In the genomic region with DNA sequence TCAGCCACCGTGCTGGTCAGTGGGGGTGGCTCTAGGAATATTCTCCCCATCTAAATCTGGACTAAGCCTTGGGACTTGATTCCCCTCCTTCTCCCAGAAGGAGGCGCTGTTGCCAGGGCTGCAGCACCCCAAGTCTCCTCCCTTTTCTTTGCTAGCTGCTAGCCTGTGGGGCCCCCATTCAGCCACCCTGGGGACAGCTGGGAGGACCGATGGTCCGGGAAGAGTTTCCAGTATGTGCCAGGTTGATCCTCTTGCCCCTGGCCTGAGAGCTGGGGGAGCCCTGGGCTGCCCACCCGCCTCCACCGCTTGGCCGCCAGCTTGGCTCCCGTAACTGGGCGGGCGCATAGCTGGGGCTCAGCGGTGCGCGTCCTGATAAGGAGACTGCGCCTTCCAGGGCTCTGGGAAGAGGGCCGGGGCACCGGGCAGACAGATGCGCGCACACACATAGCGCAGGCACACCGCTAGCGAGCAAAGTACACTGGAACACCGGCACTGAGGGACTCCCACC, we compare ENCODE assay signal across 9 cellular contexts. TPM values are rescaled to one million over a fixed set of nuclear protein-coding genes. Genes with fewer than 3 reads are reported as not detected.
DNase-seq lines count a peak whose midpoint lies in the region; TF ChIP-seq lines count a peak whose summit lies in the region.
"Had no signal": no experiment of that assay in that cellular context is flagged by ENCODE, and none has a peak within 500 bp of the region (broad histone marks: within the 10 kb centered on the region; RNA-seq: fewer than 3 reads in every experiment).

No MANE protein-coding gene starts in this region.

- peak overlapping the region; percentile 94 for H3K4me3 Mint-ChIP-seq in mesothelial cell of epicardium

- H3K4me1 Mint-ChIP-seq in mesothelial cell of epicardium = peaks cover 61% of the 10 kb centered on the region

- H3K4me1 ChIP-seq in A673 (ENCODE audit: insufficient read depth, low read length, poor library complexity, severe bottlenecking) = peaks cover 48% of the 10 kb centered on the region
- H3K4me1 ChIP-seq in colonic mucosa = peaks cover 7% of the 10 kb centered on the region

- H3K36me3 ChIP-seq in A673 (ENCODE audit: insufficient read depth, low read length, poor library complexity, severe bottlenecking) = peaks cover 8% of the 10 kb centered on the region
- H3K36me3 ChIP-seq in colonic mucosa = no peaks in the 10 kb centered on the region

- no peaks in the 10 kb centered on the region for H3K27me3 Mint-ChIP-seq in mesothelial cell of epicardium (ENCODE audit: low read depth)

- H3K9me3 Mint-ChIP-seq in mesothelial cell of epicardium = no peaks in the 10 kb centered on the region

- H3K27ac Mint-ChIP-seq in mesothelial cell of epicardium = peak overlapping the region; percentile 91

- POLR2A ChIA-PET in A673 (lab: Charles Lee; ENCODE audit: low non-redundant PET) = no interaction called here

- H3K27me3 ChIP-seq in A673 (replicated peaks; ENCODE audit: insufficient read depth, low read depth, low read length, poor library complexity) (no peaks in the 10 kb centered on the region), colonic mucosa (no peaks in the 10 kb centered on the region)

- intact Hi-C loops in A673 (cut with micrococcal nuclease; ENCODE audit: unreplicated experiment) = loop anchor here (2.0 kb wide), 1 partner anchor 69 kb away; no protein-coding TSS in a partner anchor
- intact Hi-C loops in colonic mucosa (cut with DNase I) = loop anchor here (5.0 kb wide), 1 partner anchor 61 kb away; no protein-coding TSS in a partner anchor

- H3K4me3 ChIP-seq in A673 (ENCODE audit: low read depth, low read length, poor library complexity, severe bottlenecking) (peak overlapping the region; percentile 63), colonic mucosa (no peak overlapping the region)

- peak; percentile 64 for TF ChIP-seq CTCF in A673 (conservative IDR thresholded peaks at IDR 0.05; ENCODE audit: low read depth, low read length)
- TF ChIP-seq CTCF in colonic mucosa (IDR thresholded peaks at IDR 0.05) = peak; percentile 10
- TF ChIP-seq CTCF in mesothelial cell of epicardium (IDR thresholded peaks at IDR 0.05; ENCODE audit: unreplicated experiment) = peak; percentile 56

- no TSS peak for BruUV-seq in A673 (replicated peaks; lab: Mats Ljungman, UMichigan)

- DNase-seq in A673 (ENCODE audit: low spot score) (peak; percentile 57), HuH-7.5 (ENCODE audit: low spot score) (peak; percentile 51), colonic mucosa (no peak), mesothelial cell of epicardium (ENCODE audit: low spot score in 2 of 2, unreplicated experiment in 2 of 2) (peak in 1 of 2 experiments; percentile 53), GM19240 (ENCODE audit: insufficient read length, low spot score) (no peak), occipital lobe (lab: John Stamatoyannopoulos, UW) (no peak), NCI-H345 (lab: John Stamatoyannopoulos, UW) (no peak)
- DNase-seq in activated CD4-positive, alpha-beta T cell treated with anti-CD3 and anti-CD28 coated beads, Interleukin-2, amount 50 U/mL, for 4 hours = no peak
- DNase-seq: Caco-2 had no signal

- H3K27ac ChIP-seq in A673 (ENCODE audit: low read depth, low read length, poor library complexity, severe bottlenecking) (peak overlapping the region; percentile 75), colonic mucosa (no peak overlapping the region)

- peaks cover 31% of the 10 kb centered on the region for H3K36me3 Mint-ChIP-seq in mesothelial cell of epicardium

- no peak overlapping the region for H3K9ac ChIP-seq in colonic mucosa (ENCODE audit: low read depth in 2 of 2, low read length in 2 of 2)

- H3K9me3 ChIP-seq in A673 (ENCODE audit: low read depth, low read length, poor library complexity, severe bottlenecking) = no peaks in the 10 kb centered on the region
- H3K9me3 ChIP-seq in colonic mucosa = no peaks in the 10 kb centered on the region
- H3K9me3 ChIP-seq: Caco-2 had no signal

- CTCF ChIA-PET in A673 (lab: Charles Lee) = interaction anchor here (0.6 to 1.1 kb wide), 2 partner anchors 9 to 69 kb away, joined by 4 to 9 read pairs; no protein-coding TSS in a partner anchor

RNA-seq across cellular contexts. Expression of a gene that starts 4.2 kb away (rescaled TPM):
- total RNA-seq in A673 (2021) = 50.1 and 63.9 TPM in 2 replicates
- total RNA-seq in colonic mucosa = 10 to 100 TPM in 1 of 2 donors, 1 to 10 TPM in 1; 9.4 to 22.0 TPM
- total RNA-seq in mesothelial cell of epicardium = 164 to 176 TPM (median 176 TPM) in 3 replicates
- 1.9 TPM for total RNA-seq in occipital lobe

Comparison
In these comparisons a context has a peak if more than half of its experiments do, and no peak if none do; other contexts are left out.
1. DNase-seq: peak in A673 (single experiment) and HuH-7.5 (single experiment); none in colonic mucosa (single experiment), GM19240 (single experiment), occipital lobe (single experiment), NCI-H345 (single experiment) and activated CD4-positive, alpha-beta T cell treated with anti-CD3 and anti-CD28 coated beads, Interleukin-2, amount 50 U/mL, for 4 hours (0 of 2).
2. CTCF ChIP-seq: peak in every context shown above with its lines; median percentile 64 in A673; 56 in mesothelial cell of epicardium; 10 in colonic mucosa.